In genomic region chr16:87265261-87265660, GRCh38 we compare ENCODE assay signal across 29 cellular contexts. TPM values are rescaled to one million over a fixed set of nuclear protein-coding genes. Genes with fewer than 3 reads are reported as not detected.
"Had no signal": no experiment of that assay in that cellular context is flagged by ENCODE, and none has a peak within 500 bp of the region (broad histone marks: within the 10 kb centered on the region; RNA-seq: fewer than 3 reads in every experiment).

No MANE protein-coding gene starts in this region.

- H3K4me3 ChIP-seq: ascending aorta, breast epithelium, cardiac muscle cell, colonic mucosa, esophagus muscularis mucosa had no signal

- H3K9me3 ChIP-seq: ascending aorta, breast epithelium, colonic mucosa, esophagus muscularis mucosa had no signal

- H3K4me1 Mint-ChIP-seq: activated CD4-positive, alpha-beta T cell treated with anti-CD3 and anti-CD28 coated beads, Interleukin-2, amount 10 ng/mL, durations not matched to agents 7 days and 5 days; activated naive CD4-positive, alpha-beta T cell treated with anti-CD3 and anti-CD28 coated beads, Interleukin-2, amount 10 ng/mL, durations not matched to agents 7 days and 5 days; activated naive CD8-positive, alpha-beta T cell treated with anti-CD3 and anti-CD28 coated beads, Interleukin-2, amount 10 ng/mL, durations not matched to agents 7 days and 5 days; activated T-helper 17 cell treated with anti-CD3 and anti-CD28 coated beads, Interleukin-2, amount 50 U/mL, for 72 hours had no signal

- ATAC-seq: activated CD8-positive, alpha-beta T cell treated with anti-CD3 and anti-CD28 coated beads for 36 hours; activated naive CD4-positive, alpha-beta T cell treated with anti-CD3 and anti-CD28 coated beads, Interleukin-2, amount 50 U/mL, for 72 hours; activated T-cell treated with anti-CD3 and anti-CD28 coated beads, Interleukin-2, amount 50 U/mL, for 4 hours; activated T-helper 17 cell treated with anti-CD3 and anti-CD28 coated beads, Interleukin-2, amount 50 U/mL, for 72 hours; foreskin keratinocyte; T-helper 17 cell; WTC11 had no signal

- H3K27ac Mint-ChIP-seq: activated CD4-positive, alpha-beta T cell treated with anti-CD3 and anti-CD28 coated beads, Interleukin-2, amount 10 ng/mL, durations not matched to agents 7 days and 5 days; activated CD8-positive, alpha-beta T cell treated with anti-CD3 and anti-CD28 coated beads for 36 hours; activated naive CD4-positive, alpha-beta T cell treated with anti-CD3 and anti-CD28 coated beads, Interleukin-2, amount 10 ng/mL, durations not matched to agents 7 days and 5 days; activated naive CD8-positive, alpha-beta T cell treated with anti-CD3 and anti-CD28 coated beads, Interleukin-2, amount 10 ng/mL, durations not matched to agents 7 days and 5 days; T-helper 17 cell had no signal

- H3K27me3 Mint-ChIP-seq: activated CD4-positive, alpha-beta T cell treated with anti-CD3 and anti-CD28 coated beads, Interleukin-2, amount 10 ng/mL, durations not matched to agents 7 days and 5 days; activated CD8-positive, alpha-beta T cell treated with anti-CD3 and anti-CD28 coated beads for 36 hours; activated naive CD4-positive, alpha-beta T cell treated with anti-CD3 and anti-CD28 coated beads, Interleukin-2, amount 10 ng/mL, durations not matched to agents 7 days and 5 days; activated T-helper 17 cell treated with anti-CD3 and anti-CD28 coated beads, Interleukin-2, amount 50 U/mL, for 72 hours had no signal

- H3K4me3 Mint-ChIP-seq: activated CD4-positive, alpha-beta T cell treated with anti-CD3 and anti-CD28 coated beads, Interleukin-2, amount 10 ng/mL, durations not matched to agents 7 days and 5 days; activated CD8-positive, alpha-beta T cell treated with anti-CD3 and anti-CD28 coated beads for 36 hours; activated naive CD4-positive, alpha-beta T cell treated with anti-CD3 and anti-CD28 coated beads, Interleukin-2, amount 10 ng/mL, durations not matched to agents 7 days and 5 days; activated naive CD8-positive, alpha-beta T cell treated with anti-CD3 and anti-CD28 coated beads, Interleukin-2, amount 10 ng/mL, durations not matched to agents 7 days and 5 days; activated T-cell treated with anti-CD3 and anti-CD28 coated beads, Interleukin-2, amount 50 U/mL, for 4 hours; activated T-helper 17 cell treated with anti-CD3 and anti-CD28 coated beads, Interleukin-2, amount 50 U/mL, for 72 hours; brain; T-helper 17 cell; T-helper 2 cell treated with Interferon-gamma antibody and Interleukin-4, amounts not matched to agents 5 μg/mL and 100 μg/mL, for 36 hours; WTC11 had no signal

- H3K4me1 ChIP-seq: ascending aorta, breast epithelium, colonic mucosa, esophagus muscularis mucosa, foreskin keratinocyte had no signal

- DNase-seq: activated CD4-positive, alpha-beta T cell treated with anti-CD3 and anti-CD28 coated beads for 1 hour; activated CD4-positive, alpha-beta T cell treated with anti-CD3 and anti-CD28 coated beads for 4 hours; activated CD4-positive, alpha-beta T cell treated with anti-CD3 and anti-CD28 coated beads, Interleukin-2, amount 10 ng/mL, durations not matched to agents 7 days and 5 days; activated CD4-positive, alpha-beta T cell treated with anti-CD3 and anti-CD28 coated beads, Interleukin-2, amount 50 U/mL, for 4 hours; activated CD8-positive, alpha-beta memory T cell treated with anti-CD3 and anti-CD28 coated beads for 24 hours; activated CD8-positive, alpha-beta T cell treated with anti-CD3 and anti-CD28 coated beads for 36 hours; activated gamma-delta T cell; activated naive CD4-positive, alpha-beta T cell; activated naive CD4-positive, alpha-beta T cell treated with anti-CD3 and anti-CD28 coated beads, Interleukin-2, amount 10 ng/mL, durations not matched to agents 7 days and 5 days; activated naive CD8-positive, alpha-beta T cell treated with anti-CD3 and anti-CD28 coated beads, Interleukin-2, amount 10 ng/mL, durations not matched to agents 7 days and 5 days; activated T-cell treated with anti-CD3 and anti-CD28 coated beads, Interleukin-2, amount 50 U/mL, for 4 hours; central memory CD4-positive, alpha-beta T cell; cerebellar nuclear complex; colonic mucosa; effector CD8-positive, alpha-beta T cell; erythroblast; foreskin keratinocyte; T-helper 1 cell; T-helper 17 cell; T1000 had no signal

- H3K27ac ChIP-seq: ascending aorta, breast epithelium, cardiac muscle cell, colonic mucosa, esophagus muscularis mucosa, foreskin keratinocyte had no signal

- H3K27me3 ChIP-seq: ascending aorta, breast epithelium, cardiac muscle cell, colonic mucosa, esophagus muscularis mucosa, foreskin keratinocyte had no signal

- H3K36me3 ChIP-seq: ascending aorta, breast epithelium, cardiac muscle cell, colonic mucosa, esophagus muscularis mucosa had no signal

RNA-seq across cellular contexts. Expression of gene C16orf95, which starts 51.9 kb away (rescaled TPM):
- total RNA-seq: ascending aorta had no signal
